ENCODE assay signal across 10 cellular contexts in the genomic region with DNA sequence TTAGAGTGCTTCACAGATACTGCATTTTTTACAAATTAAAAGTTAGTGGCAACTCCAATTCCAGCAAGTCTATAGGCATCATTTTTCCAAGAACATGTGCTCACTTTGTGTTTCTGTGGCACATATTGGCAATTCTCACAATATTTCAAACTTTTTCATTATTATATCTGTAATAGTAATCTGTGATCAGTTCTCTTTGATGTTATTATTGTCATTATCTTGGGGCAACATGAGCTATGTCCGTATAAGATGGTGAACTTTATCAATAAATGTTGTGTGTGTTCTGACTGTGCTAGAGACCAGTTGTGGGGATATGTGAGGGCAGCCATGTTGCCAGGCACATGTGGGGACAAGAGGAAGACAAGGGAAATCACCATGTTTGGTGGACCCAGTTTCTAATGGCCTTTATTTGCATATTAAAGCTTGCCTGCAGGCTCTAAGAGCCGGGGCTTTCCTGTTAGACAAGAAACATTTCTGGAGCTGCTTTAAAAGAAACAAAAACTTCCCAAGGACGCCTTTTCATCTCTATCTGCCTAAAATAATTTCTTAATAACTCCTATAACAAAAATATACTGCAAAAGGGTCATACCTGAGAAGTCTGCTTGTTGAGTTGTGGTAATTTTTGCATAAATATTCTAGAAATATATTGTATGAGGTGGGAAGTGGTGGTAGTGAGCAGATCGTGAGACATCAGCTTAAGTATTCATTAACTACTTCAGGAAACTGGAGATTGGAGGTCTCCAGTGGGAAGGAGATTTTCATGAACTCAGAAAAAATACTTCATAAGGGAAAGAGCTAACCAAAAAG. TPM values are rescaled to one million over a fixed set of nuclear protein-coding genes. Genes with fewer than 3 reads are reported as not detected.
A peak's percentile ranks its signal among the peaks of the same experiment; 100 is the strongest.
DNase-seq lines count a peak whose midpoint lies in the region; ATAC-seq and TF ChIP-seq lines count a peak whose summit lies in the region.
"Had no signal": no experiment of that assay in that cellular context is flagged by ENCODE, and none has a peak within 500 bp of the region (broad histone marks: within the 10 kb centered on the region; RNA-seq: fewer than 3 reads in every experiment).

No MANE protein-coding gene starts in this region.

- no peaks in the 10 kb centered on the region for H3K4me1 ChIP-seq in uterus

- no peak for TF ChIP-seq CTCF in nephron progenitor cell (IDR thresholded peaks at IDR 0.05)
- no peak for TF ChIP-seq CTCF in foreskin fibroblast (IDR thresholded peaks at IDR 0.05; ENCODE audit: low read depth, low read length)
- no peak for TF ChIP-seq CTCF in uterus (IDR thresholded peaks at IDR 0.05)
- TF ChIP-seq CTCF in mesothelial cell of epicardium (IDR thresholded peaks at IDR 0.05; ENCODE audit: unreplicated experiment), result no peak

- no peak overlapping the region for H3K27ac ChIP-seq in uterus
- H3K27ac ChIP-seq: dorsolateral prefrontal cortex had no signal

- intact Hi-C loops in uterus (cut with DNase I; ENCODE audit: low total_unique reads), result no loop called here

- H3K4me1 Mint-ChIP-seq in nephron progenitor cell (peaks cover 4% of the 10 kb centered on the region), mesothelial cell of epicardium (peaks cover 2% of the 10 kb centered on the region)

- H3K27me3 Mint-ChIP-seq in nephron progenitor cell (ENCODE audit: low read depth, poor library complexity) (peaks cover 4% of the 10 kb centered on the region), mesothelial cell of epicardium (ENCODE audit: low read depth) (no peaks in the 10 kb centered on the region)

- ATAC-seq in GM19023 (IDR thresholded peaks at IDR 0.05; ENCODE audit: unreplicated experiment) (peak; percentile 100), HG02610 (IDR thresholded peaks at IDR 0.05; ENCODE audit: unreplicated experiment) (peak; percentile 100), HG03460 (IDR thresholded peaks at IDR 0.05; ENCODE audit: unreplicated experiment) (peak; percentile 100)

- no peaks in the 10 kb centered on the region for H3K36me3 Mint-ChIP-seq in nephron progenitor cell (ENCODE audit: low read depth)
- no peaks in the 10 kb centered on the region for H3K36me3 Mint-ChIP-seq in mesothelial cell of epicardium

- DNase-seq in nephron progenitor cell (no peak), foreskin fibroblast (no peak), uterus (no peak), mesothelial cell of epicardium (ENCODE audit: low spot score in 2 of 2, unreplicated experiment in 2 of 2) (no peak), AG08395 (ENCODE audit: low spot score) (no peak)
- DNase-seq: activated naive CD4-positive, alpha-beta T cell; dorsolateral prefrontal cortex had no signal

- no peak for TF ChIP-seq POLR2A in uterus (IDR thresholded peaks at IDR 0.05)

- H3K4me3 ChIP-seq in foreskin fibroblast (ENCODE audit: low read depth in 1 of 2, low read length in 2 of 2) (no peak overlapping the region), uterus (no peak overlapping the region)
- H3K4me3 ChIP-seq: dorsolateral prefrontal cortex had no signal

- no peaks in the 10 kb centered on the region for H3K27me3 ChIP-seq in uterus
- H3K27me3 ChIP-seq: dorsolateral prefrontal cortex had no signal

- H3K36me3 ChIP-seq in uterus, result no peaks in the 10 kb centered on the region

- H3K9me3 Mint-ChIP-seq in nephron progenitor cell (no peaks in the 10 kb centered on the region), mesothelial cell of epicardium (peaks cover 24% of the 10 kb centered on the region)

- H3K9me3 ChIP-seq in uterus, result no peaks in the 10 kb centered on the region

- H3K4me3 Mint-ChIP-seq in nephron progenitor cell, result no peak overlapping the region
- no peak overlapping the region for H3K4me3 Mint-ChIP-seq in mesothelial cell of epicardium

- H3K27ac Mint-ChIP-seq in nephron progenitor cell, result peak overlapping the region; percentile 61
- no peak overlapping the region for H3K27ac Mint-ChIP-seq in mesothelial cell of epicardium

RNA-seq across cellular contexts. Expression of a gene that starts 37.2 kb away (rescaled TPM):
- total RNA-seq in uterus, result 1 to 10 TPM in 3 of 4 donors, not detected in 1; 1.9 to 5.3 (median 2.1) TPM
- total RNA-seq in mesothelial cell of epicardium, result 0.09 to 0.23 TPM (median 0.20 TPM) in 3 replicates
